Comparison of ENCODE assay signal across 8 cellular contexts in the genomic region with DNA sequence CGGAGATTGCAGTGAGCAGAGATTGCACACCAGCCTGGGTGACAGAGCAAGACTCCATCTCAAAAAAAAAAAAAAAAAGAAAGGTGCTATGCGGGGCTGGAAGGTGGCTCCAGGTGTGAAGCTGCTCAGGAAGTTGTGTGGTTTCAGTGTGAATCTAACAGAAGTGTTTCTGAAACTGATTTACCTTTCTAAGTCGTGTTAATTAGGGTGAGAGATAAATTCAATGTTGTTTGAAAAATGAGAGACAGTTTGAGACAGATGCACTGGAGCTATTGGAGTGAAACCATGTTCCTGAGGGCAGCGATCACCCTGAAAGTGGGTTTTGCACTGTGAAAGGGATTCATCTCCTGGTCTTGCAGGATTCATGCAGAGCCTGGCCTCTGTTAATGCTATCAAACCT.
DNase-seq lines count a peak whose midpoint lies in the region; ATAC-seq and TF ChIP-seq lines count a peak whose summit lies in the region.
"Not testable (repeated sequence)": the region's sequence is repeated elsewhere in the genome, so short reads cannot be mapped to it uniquely, and the experiment has no call there.

No MANE protein-coding gene starts in this region.

- not testable (repeated sequence) for TF ChIP-seq CTCF in OCI-LY3 (IDR thresholded peaks at IDR 0.05; ENCODE audit: low read depth, low read length)

- H3K36me3 Mint-ChIP-seq in stimulated activated naive B cell treated with anti-CD40 and anti-IgM and Interleukin-4, amounts not matched to agents 10 μg/mL and 1 μg/mL and 100 μg/mL, for 72 hours, result not testable (repeated sequence)

- peak overlapping the region; percentile 36 to 45 for H3K4me3 Mint-ChIP-seq in stimulated activated naive B cell treated with anti-CD40 and anti-IgM and Interleukin-4, amounts not matched to agents 10 μg/mL and 1 μg/mL and 100 μg/mL, for 72 hours

- not testable (repeated sequence) for H3K9me3 ChIP-seq in OCI-LY3 (ENCODE audit: insufficient read depth, low read length)

- H3K27ac ChIP-seq in OCI-LY3 (ENCODE audit: low read length), result peak overlapping the region; percentile 96

- peak overlapping the region; percentile 77 for H3K4me2 ChIP-seq in OCI-LY3 (ENCODE audit: low read length)

- H4K20me1 ChIP-seq in OCI-LY3 (ENCODE audit: insufficient read depth, low read length), result not testable (repeated sequence)

- H3K4me1 ChIP-seq in OCI-LY3 (ENCODE audit: low read length), result peaks cover 53% of the 10 kb centered on the region

- not testable (repeated sequence) for H3K27me3 ChIP-seq in OCI-LY3 (ENCODE audit: low read depth, low read length)

- ATAC-seq in GM18873 (IDR thresholded peaks at IDR 0.05; ENCODE audit: low FRiP score, unreplicated experiment), result peak; percentile 17
- ATAC-seq in GM21423 (IDR thresholded peaks at IDR 0.05; ENCODE audit: unreplicated experiment), result peak; percentile 29
- peak; percentile 22 for ATAC-seq in HG02678 (IDR thresholded peaks at IDR 0.05; ENCODE audit: unreplicated experiment)
- ATAC-seq in HG03196 (IDR thresholded peaks at IDR 0.05; ENCODE audit: unreplicated experiment), result peak; percentile 36
- ATAC-seq in stimulated activated naive B cell treated with anti-CD40 and anti-IgM and Interleukin-4, amounts not matched to agents 10 μg/mL and 1 μg/mL and 100 μg/mL, for 72 hours (replicated peaks), result peak; percentile 13 to 14

- H3K27ac Mint-ChIP-seq in stimulated activated naive B cell treated with anti-CD40 and anti-IgM and Interleukin-4, amounts not matched to agents 10 μg/mL and 1 μg/mL and 100 μg/mL, for 72 hours, result peak overlapping the region; percentile 87

- not testable (repeated sequence) for H3K36me3 ChIP-seq in OCI-LY3 (replicated peaks; ENCODE audit: low read depth, low read length)

- not testable (repeated sequence) for H3K27me3 Mint-ChIP-seq in stimulated activated naive B cell treated with anti-CD40 and anti-IgM and Interleukin-4, amounts not matched to agents 10 μg/mL and 1 μg/mL and 100 μg/mL, for 72 hours

- H3K9ac ChIP-seq in OCI-LY3 (ENCODE audit: low read length), result peak overlapping the region; percentile 65

- H3K4me1 Mint-ChIP-seq in stimulated activated naive B cell treated with anti-CD40 and anti-IgM and Interleukin-4, amounts not matched to agents 10 μg/mL and 1 μg/mL and 100 μg/mL, for 72 hours, result peaks cover 14 to 25% of the 10 kb centered on the region in 2 donors

- not testable (repeated sequence) for H3K9me3 Mint-ChIP-seq in stimulated activated naive B cell treated with anti-CD40 and anti-IgM and Interleukin-4, amounts not matched to agents 10 μg/mL and 1 μg/mL and 100 μg/mL, for 72 hours

- not testable (repeated sequence) for H3K79me2 ChIP-seq in OCI-LY3 (ENCODE audit: low read length)

- not testable (repeated sequence) for H2AFZ ChIP-seq in OCI-LY3 (ENCODE audit: low read depth, low read length)

- H3K4me3 ChIP-seq in GM08714 (ENCODE audit: low read length), result peak overlapping the region; percentile 46; the same call in 1 of the 2 replicates
- peak overlapping the region; percentile 47 for H3K4me3 ChIP-seq in OCI-LY3 (ENCODE audit: low read length)

- peak; percentile 14 for DNase-seq in central memory CD4-positive, alpha-beta T cell
- not testable (repeated sequence) for DNase-seq in stimulated activated naive B cell treated with anti-CD40 and anti-IgM and Interleukin-4, amounts not matched to agents 10 μg/mL and 1 μg/mL and 100 μg/mL, for 72 hours
